ENCODE assay signal across 14 cellular contexts in the genomic region with DNA sequence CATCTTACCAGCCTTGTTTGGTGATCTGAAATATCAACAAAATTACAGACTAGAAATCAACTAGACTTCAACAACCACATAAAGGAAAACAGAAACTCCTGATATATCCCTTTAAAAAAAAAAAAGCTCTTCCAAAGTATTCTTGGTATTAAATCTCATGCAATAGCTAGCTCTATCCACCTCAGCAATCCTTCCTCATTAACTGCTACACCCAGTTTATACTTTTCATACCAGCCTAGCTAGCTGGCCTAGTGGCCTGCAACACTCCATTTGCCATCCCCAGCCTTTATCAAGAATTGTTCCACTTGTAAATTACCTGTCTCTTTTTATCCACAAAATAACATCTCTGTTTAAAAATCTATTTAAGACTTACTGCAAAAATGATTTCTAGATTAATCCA.
A peak's percentile ranks its signal among the peaks of the same experiment; 100 is the strongest.
DNase-seq lines count a peak whose midpoint lies in the region; TF ChIP-seq lines count a peak whose summit lies in the region.
"Had no signal": no experiment of that assay in that cellular context is flagged by ENCODE, and none has a peak within 500 bp of the region (broad histone marks: within the 10 kb centered on the region; RNA-seq: fewer than 3 reads in every experiment).

No MANE protein-coding gene starts in this region.

- DNase-seq in AG10803 (ENCODE audit: low read depth), result peak; percentile 6
- DNase-seq in GM23248, result peak; percentile 24
- peak; percentile 9 for DNase-seq in amniotic epithelial cell (ENCODE audit: low read depth)
- no peak for DNase-seq in neural crest cell (ENCODE audit: low read depth, low spot score)
- no peak for DNase-seq in Kasumi-1 (lab: John Stamatoyannopoulos, UW)
- no peak for DNase-seq in Peyer's patch
- DNase-seq in effector memory CD4-positive, alpha-beta T cell, result no peak
- DNase-seq: activated CD8-positive, alpha-beta memory T cell treated with anti-CD3 and anti-CD28 coated beads, Interleukin-2, amount 50 U/mL, for 48 hours; aorta; cortex of kidney; DMS 273 treated with DMSO at 0.1 percent for 48 hours; NCI-H526 treated with DMSO at 0.1 percent for 48 hours; ovary; stomach had no signal

- H2AFZ ChIP-seq in GM23248, result no peak overlapping the region

- H3K36me3 ChIP-seq in GM23248 (ENCODE audit: low read depth) (no peaks in the 10 kb centered on the region), Peyer's patch (no peaks in the 10 kb centered on the region)
- H3K36me3 ChIP-seq in effector memory CD4-positive, alpha-beta T cell (ENCODE audit: control insufficient read depth, insufficient read depth, low read length), result no peaks in the 10 kb centered on the region
- H3K36me3 ChIP-seq: ovary, stomach had no signal

- no peaks in the 10 kb centered on the region for H3K27me3 Mint-ChIP-seq in neural crest cell (ENCODE audit: low read depth)

- H3F3A ChIP-seq in GM23248 (ENCODE audit: insufficient read depth), result no peaks in the 10 kb centered on the region

- no peaks in the 10 kb centered on the region for H3K9me3 ChIP-seq in GM23248 (ENCODE audit: low read depth)
- H3K9me3 ChIP-seq in Peyer's patch, result no peaks in the 10 kb centered on the region
- peaks cover 6% of the 10 kb centered on the region for H3K9me3 ChIP-seq in effector memory CD4-positive, alpha-beta T cell (ENCODE audit: control insufficient read depth, low read length)
- H3K9me3 ChIP-seq: ovary had no signal

- TF ChIP-seq CTCF in AG10803 (conservative IDR thresholded peaks at IDR 0.05; ENCODE audit: low read length), result no peak
- no peak for TF ChIP-seq CTCF in neural crest cell (conservative IDR thresholded peaks at IDR 0.05)
- no peak for TF ChIP-seq CTCF in Peyer's patch (IDR thresholded peaks at IDR 0.05)

- H3K36me3 Mint-ChIP-seq in neural crest cell (ENCODE audit: low read depth), result peaks cover 5% of the 10 kb centered on the region

- H3K9me3 Mint-ChIP-seq in neural crest cell, result peaks cover 3% of the 10 kb centered on the region

- in situ Hi-C loops in GM23248 (cut with MboI), result no loop called here

- H4K20me1 ChIP-seq in GM23248 (ENCODE audit: insufficient read depth), result no peaks in the 10 kb centered on the region

- TF ChIP-seq POLR2A in Peyer's patch (IDR thresholded peaks at IDR 0.05), result no peak

- H3K4me3 ChIP-seq in AG10803 (ENCODE audit: low read length), result no peak overlapping the region
- no peak overlapping the region for H3K4me3 ChIP-seq in GM23248
- H3K4me3 ChIP-seq in Peyer's patch, result no peak overlapping the region
- H3K4me3 ChIP-seq in effector memory CD4-positive, alpha-beta T cell (ENCODE audit: insufficient read depth, low read depth, low read length, poor library complexity, severe bottlenecking), result no peak overlapping the region
- H3K4me3 ChIP-seq: ovary, stomach had no signal

- H3K79me2 ChIP-seq in GM23248 (ENCODE audit: insufficient read depth), result no peaks in the 10 kb centered on the region

- no peak overlapping the region for H3K4me2 ChIP-seq in GM23248 (ENCODE audit: unreplicated experiment)

- H3K4me1 ChIP-seq in GM23248 (ENCODE audit: insufficient read depth), result no peaks in the 10 kb centered on the region
- no peaks in the 10 kb centered on the region for H3K4me1 ChIP-seq in Peyer's patch
- peaks cover 14% of the 10 kb centered on the region for H3K4me1 ChIP-seq in effector memory CD4-positive, alpha-beta T cell (ENCODE audit: control insufficient read depth, insufficient read depth, low read length, poor library complexity, severe bottlenecking)

- peaks cover 31% of the 10 kb centered on the region; the same call in 1 of the 2 replicates for H3K27me3 ChIP-seq in GM23248 (replicated peaks; ENCODE audit: insufficient read depth)
- H3K27me3 ChIP-seq in Peyer's patch, result no peaks in the 10 kb centered on the region
- no peaks in the 10 kb centered on the region for H3K27me3 ChIP-seq in effector memory CD4-positive, alpha-beta T cell (replicated peaks; ENCODE audit: control insufficient read depth, insufficient read depth, low read length, poor library complexity, severe bottlenecking)
- H3K27me3 ChIP-seq: ovary, stomach had no signal

- H3K27ac ChIP-seq in GM23248 (no peak overlapping the region), Peyer's patch (no peak overlapping the region)
- H3K27ac ChIP-seq in effector memory CD4-positive, alpha-beta T cell (ENCODE audit: insufficient read depth, low read length, poor library complexity, severe bottlenecking), result no peak overlapping the region
- H3K27ac ChIP-seq: ovary, stomach had no signal

- H3K4me1 Mint-ChIP-seq in neural crest cell, result peaks cover 51% of the 10 kb centered on the region

- peak overlapping the region; percentile 99 for H3K27ac Mint-ChIP-seq in neural crest cell (ENCODE audit: unreplicated experiment)

- H3K9ac ChIP-seq in GM23248, result no peak overlapping the region

- peak overlapping the region; percentile 61 for H3K4me3 Mint-ChIP-seq in neural crest cell

- no peaks in the 10 kb centered on the region for H3K9me2 ChIP-seq in GM23248 (ENCODE audit: insufficient read depth)

Comparison
In these comparisons a context has a peak if more than half of its experiments do, and no peak if none do; other contexts are left out.
1. DNase-seq: peak in AG10803 (single experiment), GM23248 (single experiment) and amniotic epithelial cell (single experiment); none in neural crest cell (single experiment), Kasumi-1 (0 of 2), Peyer's patch (0 of 3) and effector memory CD4-positive, alpha-beta T cell (0 of 3).